Comparison of ENCODE assay signal across 14 cellular contexts in genomic region chr7:122316467-122317394, GRCh38. TPM values are rescaled to one million over a fixed set of nuclear protein-coding genes. Genes with fewer than 3 reads are reported as not detected.
DNase-seq lines count a peak whose midpoint lies in the region; ATAC-seq, FAIRE-seq and TF ChIP-seq lines count a peak whose summit lies in the region.
"Had no signal": no experiment of that assay in that cellular context is flagged by ENCODE, and none has a peak within 500 bp of the region (broad histone marks: within the 10 kb centered on the region; RNA-seq: fewer than 3 reads in every experiment).

No MANE protein-coding gene starts in this region.

- no peak for FAIRE-seq in endothelial cell of umbilical vein (lab: Jason Lieb, UNC)

- H3K27ac ChIP-seq in cardiac muscle cell (no peak overlapping the region), endothelial cell of umbilical vein (ENCODE audit: insufficient read depth, low read depth, low read length) (no peak overlapping the region), mesodermal cell (ENCODE audit: low read depth, low read length, severe bottlenecking) (no peak overlapping the region)
- H3K27ac ChIP-seq: heart right ventricle, uterus had no signal

- peaks cover 20 to 22% of the 10 kb centered on the region in 2 donors for H3K36me3 Mint-ChIP-seq in activated naive CD4-positive, alpha-beta T cell treated with anti-CD3 and anti-CD28 coated beads, Interleukin-2, amount 50 U/mL, for 72 hours
- H3K36me3 Mint-ChIP-seq in T-helper 17 cell (ENCODE audit: low read depth): no peaks in the 10 kb centered on the region
- H3K36me3 Mint-ChIP-seq: activated naive CD8-positive, alpha-beta T cell had no signal

- H3K4me1 Mint-ChIP-seq in T-helper 17 cell: no peaks in the 10 kb centered on the region

- TF ChIP-seq CTCF in cardiac muscle cell (IDR thresholded peaks at IDR 0.05; ENCODE audit: low read depth, low read length) (no peak), endothelial cell of umbilical vein (IDR thresholded peaks at IDR 0.05; ENCODE audit: extremely low read depth in 1 of 2, insufficient read depth in 1 of 2, low read depth in 1 of 2, low read length in 2 of 2) (no peak)

- peaks cover 40% of the 10 kb centered on the region for H3K27me3 Mint-ChIP-seq in T-helper 17 cell

- no peaks in the 10 kb centered on the region for H4K20me1 ChIP-seq in endothelial cell of umbilical vein (replicated peaks; ENCODE audit: control insufficient read depth, extremely low read depth, insufficient read depth, low read length)

- intact Hi-C loops in cardiac septum (cut with DNase I): no loop called here
- intact Hi-C loops in endothelial cell of umbilical vein (cut with micrococcal nuclease): no loop called here

- CTCF ChIA-PET in endothelial cell of umbilical vein (lab: Charles Lee): interaction anchor here (1.1 to 1.8 kb wide), 3 partner anchors 10 to 216 kb away, joined by 3 to 5 read pairs (median 4); no protein-coding TSS in a partner anchor

- DNase-seq in cardiac muscle cell (ENCODE audit: low read depth in 1 of 2, low spot score in 1 of 2): no peak
- no peak for DNase-seq in cardiac septum (ENCODE audit: low spot score)
- no peak for DNase-seq in endothelial cell of umbilical vein (ENCODE audit: low read depth, low spot score)
- no peak for DNase-seq in NCI-H1105 treated with DMSO at 0.1 percent for 48 hours (lab: John Stamatoyannopoulos, UW)
- DNase-seq in activated naive CD4-positive, alpha-beta T cell treated with anti-CD3 and anti-CD28 coated beads, Interleukin-2, amount 50 U/mL, for 72 hours (ENCODE audit: low spot score in 2 of 2): no peak
- DNase-seq in T-helper 17 cell: no peak
- DNase-seq: heart right ventricle, NCI-H226, uterus had no signal

- no peak overlapping the region for H2AFZ ChIP-seq in endothelial cell of umbilical vein (ENCODE audit: low read depth, low read length)

- H3K27ac Mint-ChIP-seq in activated naive CD4-positive, alpha-beta T cell treated with anti-CD3 and anti-CD28 coated beads, Interleukin-2, amount 50 U/mL, for 72 hours: no peak overlapping the region
- no peak overlapping the region for H3K27ac Mint-ChIP-seq in T-helper 17 cell
- H3K27ac Mint-ChIP-seq: activated naive CD8-positive, alpha-beta T cell had no signal

- H3K79me2 ChIP-seq in endothelial cell of umbilical vein (ENCODE audit: control insufficient read depth, insufficient read depth, low read length): no peaks in the 10 kb centered on the region

- POLR2A ChIA-PET in endothelial cell of umbilical vein (lab: Charles Lee): no interaction called here

- H3K9me3 ChIP-seq in cardiac muscle cell (ENCODE audit: low read depth): no peaks in the 10 kb centered on the region
- no peaks in the 10 kb centered on the region for H3K9me3 ChIP-seq in endothelial cell of umbilical vein (replicated peaks; ENCODE audit: control insufficient read depth, insufficient read depth, low read length)
- no peaks in the 10 kb centered on the region for H3K9me3 ChIP-seq in mesodermal cell (ENCODE audit: control insufficient read depth, low read length)
- H3K9me3 ChIP-seq in T-helper 17 cell (ENCODE audit: control insufficient read depth, low read length, poor library complexity, severe bottlenecking): no peaks in the 10 kb centered on the region
- H3K9me3 ChIP-seq: heart right ventricle, uterus had no signal

- no peaks in the 10 kb centered on the region for H3K9me1 ChIP-seq in endothelial cell of umbilical vein (replicated peaks; ENCODE audit: control insufficient read depth, extremely low read depth, insufficient read depth, low read length)

- no peak for TF ChIP-seq POLR2A in endothelial cell of umbilical vein (IDR thresholded peaks at IDR 0.05; ENCODE audit: low read depth, low read length)

- peaks cover 100% of the 10 kb centered on the region for H3K27me3 ChIP-seq in cardiac muscle cell
- peaks cover 46 to 63% of the 10 kb centered on the region in 2 experiments for H3K27me3 ChIP-seq in endothelial cell of umbilical vein (ENCODE audit: control insufficient read depth in 2 of 2, insufficient read depth in 2 of 2, low read length in 2 of 2)

- ATAC-seq in activated naive CD4-positive, alpha-beta T cell treated with anti-CD3 and anti-CD28 coated beads, Interleukin-2, amount 50 U/mL, for 72 hours: no peak
- ATAC-seq in HG02970 (IDR thresholded peaks at IDR 0.05; ENCODE audit: low FRiP score, unreplicated experiment) (no peak), T-helper 17 cell (no peak)

- no peak overlapping the region for H3K9ac ChIP-seq in endothelial cell of umbilical vein (replicated peaks; ENCODE audit: extremely low read depth, insufficient read depth, low read length)

- H3K9me3 Mint-ChIP-seq in activated naive CD4-positive, alpha-beta T cell treated with anti-CD3 and anti-CD28 coated beads, Interleukin-2, amount 50 U/mL, for 72 hours: peaks cover 13 to 18% of the 10 kb centered on the region in 2 donors

- peak overlapping the region; percentile 42 for H3K4me2 ChIP-seq in endothelial cell of umbilical vein (ENCODE audit: insufficient read depth, low read length)

- 2% methylated on average over 41 to 53 of the region's 71 CpGs for WGBS in mesodermal cell (ENCODE audit: insufficient coverage in 2 of 2), 2 experiments

- H3K36me3 ChIP-seq in cardiac muscle cell (no peaks in the 10 kb centered on the region), endothelial cell of umbilical vein (ENCODE audit: control insufficient read depth in 2 of 2, extremely low read depth in 1 of 2, insufficient read depth in 2 of 2, low read length in 2 of 2) (no peaks in the 10 kb centered on the region), mesodermal cell (ENCODE audit: control insufficient read depth, insufficient read depth, low read length) (no peaks in the 10 kb centered on the region)
- H3K36me3 ChIP-seq: heart right ventricle, uterus had no signal

- H3K4me3 ChIP-seq in cardiac muscle cell (peak overlapping the region; percentile 12), endothelial cell of umbilical vein (replicated peaks in 1 of 3; ENCODE audit: insufficient read depth in 1 of 3, low read depth in 1 of 3, low read length in 3 of 3) (no peak overlapping the region), mesodermal cell (ENCODE audit: extremely low read depth, insufficient read depth, low read length, poor library complexity, severe bottlenecking) (peak overlapping the region; percentile 10)
- H3K4me3 ChIP-seq: uterus had no signal

- dilution Hi-C loops in endothelial cell of umbilical vein (cut with MboI; ENCODE audit: extremely low pct_ligation_motif_present, low sequenced_read_pairs): no loop called here

- no peak overlapping the region for H3K4me3 Mint-ChIP-seq in T-helper 17 cell
- H3K4me3 Mint-ChIP-seq: activated naive CD8-positive, alpha-beta T cell had no signal

- peaks cover 6% of the 10 kb centered on the region for H3K4me1 ChIP-seq in cardiac muscle cell (ENCODE audit: low read depth)
- peaks cover 11% of the 10 kb centered on the region for H3K4me1 ChIP-seq in endothelial cell of umbilical vein (ENCODE audit: control insufficient read depth, extremely low read depth, insufficient read depth, low read length)
- H3K4me1 ChIP-seq in mesodermal cell (ENCODE audit: control insufficient read depth, insufficient read depth, low read length, poor library complexity, severe bottlenecking): peaks cover 7% of the 10 kb centered on the region
- H3K4me1 ChIP-seq: uterus had no signal

- no TSS peak for BruUV-seq in endothelial cell of umbilical vein (replicated peaks; lab: Mats Ljungman, UMichigan)

TF ChIP-seq in endothelial cell of umbilical vein, 7 proteins besides CTCF, POLR2A, EP300 and RAD21:
- TF ChIP-seq JUN (IDR thresholded peaks at IDR 0.05; ENCODE audit: borderline replicate concordance, insufficient read depth, insufficient read length, low read depth): no peak
- peak; percentile 82 for TF ChIP-seq EZH2 (IDR thresholded peaks at IDR 0.05; ENCODE audit: borderline replicate concordance, low read depth, low read length, severe bottlenecking)
- no peak for TF ChIP-seq MYC (IDR thresholded peaks at IDR 0.05; ENCODE audit: low read depth, low read length)
TF ChIP-seq in endothelial cell of umbilical vein: peak in this region for 1.

RNA-seq across cellular contexts. Expression of gene FEZF1, which starts 12.2 kb away (rescaled TPM):
- total RNA-seq in cardiac muscle cell (not detected in 2 replicates), cardiac septum (0.13 TPM), endothelial cell of umbilical vein (not detected in 2 replicates), T-helper 17 cell (not detected)
- polyA plus RNA-seq in cardiac muscle cell (not detected in 2 replicates), endothelial cell of umbilical vein (not detected in 2 replicates)
- polyA plus RNA-seq in endothelial cell of umbilical vein (2011; cell fraction: cytosol; rRNA removed): not detected in 2 replicates
- not detected in 2 replicates for polyA plus RNA-seq in endothelial cell of umbilical vein (2011; cell fraction: nucleus; rRNA removed)
- not detected in 2 replicates for polyA plus RNA-seq in endothelial cell of umbilical vein (2012)
- polyA minus RNA-seq in endothelial cell of umbilical vein: not detected in 2 replicates
- polyA minus RNA-seq in endothelial cell of umbilical vein (2011; cell fraction: cytosol; rRNA and poly(A)+ RNA removed): not detected
- polyA minus RNA-seq in endothelial cell of umbilical vein (2011; cell fraction: nucleus; rRNA and poly(A)+ RNA removed): not detected in 2 replicates
- not detected for polyA plus RNA-seq in mesodermal cell (2013, experiment 1 of 2)
- not detected for polyA plus RNA-seq in mesodermal cell (2013, experiment 2 of 2)
- not detected for total RNA-seq in activated naive CD4-positive, alpha-beta T cell treated with anti-CD3 and anti-CD28 coated beads, Interleukin-2, amount 50 U/mL, for 72 hours
- total RNA-seq: heart right ventricle, M059J, skeletal muscle tissue, uterus had no signal
- polyA plus RNA-seq: heart right ventricle had no signal

Comparison
In these comparisons a context has a peak if more than half of its experiments do, and no peak if none do; other contexts are left out.
1. H3K4me3 ChIP-seq: peak in cardiac muscle cell (single experiment) and mesodermal cell (single experiment); none in endothelial cell of umbilical vein (0 of 3).